ENCODE assay signal across 33 cellular contexts in genomic region chr9:8889100-8889499, GRCh38.
"Had no signal": no experiment of that assay in that cellular context is flagged by ENCODE, and none has a peak within 500 bp of the region (broad histone marks: within the 10 kb centered on the region; RNA-seq: fewer than 3 reads in every experiment).

No MANE protein-coding gene starts in this region.

- H3K4me1 ChIP-seq: adrenal gland, ascending aorta, body of pancreas, breast epithelium had no signal

- H3K9me3 ChIP-seq: adrenal gland, ascending aorta, body of pancreas, breast epithelium had no signal

- H3K27ac ChIP-seq: adrenal gland, ascending aorta, body of pancreas, brain microvascular endothelial cell, breast epithelium, cardiac muscle cell had no signal

- FAIRE-seq: astrocyte, bronchial epithelial cell, colon had no signal

- ATAC-seq: activated naive CD4-positive, alpha-beta T cell treated with anti-CD3 and anti-CD28 coated beads, Interleukin-2, amount 50 U/mL, for 72 hours; activated naive CD8-positive, alpha-beta T cell treated with anti-CD3 and anti-CD28 coated beads, Interleukin-2, amount 50 U/mL, for 24 hours; activated T-cell treated with anti-CD3 and anti-CD28 coated beads, Interleukin-2, amount 50 U/mL, for 4 hours; activated T-cell treated with anti-CD3 and anti-CD28 coated beads, Interleukin-2, amount 50 U/mL, for 72 hours; activated T-helper 17 cell treated with anti-CD3 and anti-CD28 coated beads, Interleukin-2, amount 50 U/mL, for 72 hours; body of pancreas had no signal

- DNase-seq: activated effector memory CD4-positive, alpha-beta T cell treated with anti-CD3 and anti-CD28 coated beads, Interleukin-2, amount 50 U/mL, for 16 hours; activated effector memory CD4-positive, alpha-beta T cell treated with Interleukin-2 at 50 U/mL for 16 hours; activated gamma-delta T cell; activated gamma-delta T cell treated with Interleukin-2 at 50 U/mL for 16 hours; activated naive CD4-positive, alpha-beta T cell; activated naive CD4-positive, alpha-beta T cell treated with anti-CD3 and anti-CD28 coated beads for 36 hours; activated naive CD4-positive, alpha-beta T cell treated with anti-CD3 and anti-CD28 coated beads, Interleukin-2, amount 10 ng/mL, durations not matched to agents 7 days and 5 days; activated naive CD4-positive, alpha-beta T cell treated with anti-CD3 and anti-CD28 coated beads, Interleukin-2, amount 50 U/mL, for 16 hours; activated naive CD4-positive, alpha-beta T cell treated with Interleukin-2 at 50 U/mL for 16 hours; activated naive CD8-positive, alpha-beta T cell treated with anti-CD3 and anti-CD28 coated beads for 36 hours; activated naive CD8-positive, alpha-beta T cell treated with anti-CD3 and anti-CD28 coated beads, Interleukin-2, amount 10 ng/mL, durations not matched to agents 7 days and 5 days; activated naive CD8-positive, alpha-beta T cell treated with anti-CD3 and anti-CD28 coated beads, Interleukin-2, amount 50 U/mL, for 24 hours; activated T-cell treated with anti-CD3 and anti-CD28 coated beads, Interleukin-2, amount 50 U/mL, for 4 hours; activated T-cell treated with anti-CD3 and anti-CD28 coated beads, Interleukin-2, amount 50 U/mL, for 48 hours; activated T-cell treated with anti-CD3 and anti-CD28 coated beads, Interleukin-2, amount 50 U/mL, for 72 hours; adrenal gland; amniotic stem cell; amygdala; anterior cingulate cortex; aorta; body of pancreas; brain microvascular endothelial cell; caudate nucleus; central memory CD4-positive, alpha-beta T cell; cerebellar nuclear complex had no signal

- H3K4me3 ChIP-seq: adrenal gland, ascending aorta, body of pancreas, breast epithelium, cardiac muscle cell had no signal

- H3K27me3 ChIP-seq: adrenal gland, ascending aorta, body of pancreas, brain microvascular endothelial cell, breast epithelium, cardiac muscle cell had no signal

- H3K36me3 ChIP-seq: adrenal gland, ascending aorta, brain microvascular endothelial cell, breast epithelium, cardiac muscle cell had no signal
